In the genomic region with DNA sequence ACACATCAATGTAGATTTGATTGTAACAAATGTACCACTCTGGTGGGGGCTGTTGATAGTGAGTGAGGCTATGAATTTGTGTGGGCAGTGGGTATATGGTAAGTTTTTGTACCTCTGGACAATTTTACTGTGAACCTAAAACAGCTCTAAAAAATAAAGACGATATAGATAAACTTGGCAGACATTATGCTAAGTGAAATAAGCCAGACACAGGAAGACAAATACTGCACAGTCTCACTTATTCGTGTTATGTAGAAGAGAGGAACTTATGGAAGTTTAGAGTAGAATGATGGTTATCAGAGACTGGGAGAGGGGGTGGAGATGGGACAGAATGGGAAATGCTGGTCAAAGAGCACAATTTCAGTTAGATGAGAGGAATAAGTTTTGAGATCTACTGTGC, we compare ENCODE assay signal across 32 cellular contexts. TPM values are rescaled to one million over a fixed set of nuclear protein-coding genes. Genes with fewer than 3 reads are reported as not detected.
"Had no signal": no experiment of that assay in that cellular context is flagged by ENCODE, and none has a peak within 500 bp of the region (broad histone marks: within the 10 kb centered on the region; RNA-seq: fewer than 3 reads in every experiment).

No MANE protein-coding gene starts in this region.

- H3K36me3 ChIP-seq: stomach, suprapubic skin, thoracic aorta, thyroid gland, tibial artery, tibial nerve, transverse colon, upper lobe of left lung, upper lobe of right lung, uterus, vagina had no signal

- H3K4me3 Mint-ChIP-seq: stimulated activated effector memory CD8-positive, alpha-beta T cell treated with anti-CD3 and anti-CD28 coated beads, Interleukin-12 subunit alpha, Interleukin-12 subunit beta, amount 100 ng/mL, for 72 hours; stimulated activated memory B cell treated with anti-CD40 and anti-IgM and Interleukin-4, amounts not matched to agents 10 μg/mL and 1 μg/mL and 100 μg/mL, for 72 hours; stimulated activated naive B cell treated with anti-CD40 and anti-IgM and Interleukin-4, amounts not matched to agents 10 μg/mL and 1 μg/mL and 100 μg/mL, for 72 hours; stimulated activated naive CD8-positive, alpha-beta T cell treated with anti-CD3 and anti-CD28 coated beads, Interleukin-15, amount 100 ng/mL, for 72 hours; stimulated activated naive CD8-positive, alpha-beta T cell treated with anti-CD3 and anti-CD28 coated beads, Interleukin-15, Interleukin-2, amounts not matched to agents 100 ng/mL and 50 ng/mL, for 24 hours; type B pancreatic cell had no signal

- H3K27ac ChIP-seq: stomach, suprapubic skin, testis, thoracic aorta, thyroid gland, tibial artery, tibial nerve, transverse colon, upper lobe of left lung, upper lobe of right lung, uterus, vagina had no signal

- H3K9me3 ChIP-seq: stomach, suprapubic skin, testis, thoracic aorta, thyroid gland, tibial artery, tibial nerve, transverse colon, upper lobe of left lung, upper lobe of right lung, uterus, vagina had no signal

- H3K36me3 Mint-ChIP-seq: stimulated activated effector memory CD8-positive, alpha-beta T cell treated with anti-CD3 and anti-CD28 coated beads, Interleukin-12 subunit alpha, Interleukin-12 subunit beta, amount 100 ng/mL, for 72 hours; stimulated activated memory B cell treated with anti-CD40 and anti-IgM and Interleukin-4, amounts not matched to agents 10 μg/mL and 1 μg/mL and 100 μg/mL, for 72 hours; stimulated activated naive B cell treated with anti-CD40 and anti-IgM and Interleukin-4, amounts not matched to agents 10 μg/mL and 1 μg/mL and 100 μg/mL, for 72 hours; type B pancreatic cell had no signal

- H3K9me3 Mint-ChIP-seq: stimulated activated effector memory CD8-positive, alpha-beta T cell treated with anti-CD3 and anti-CD28 coated beads, Interleukin-12 subunit alpha, Interleukin-12 subunit beta, amount 100 ng/mL, for 72 hours; stimulated activated memory B cell treated with anti-CD40 and anti-IgM and Interleukin-4, amounts not matched to agents 10 μg/mL and 1 μg/mL and 100 μg/mL, for 72 hours; stimulated activated naive B cell treated with anti-CD40 and anti-IgM and Interleukin-4, amounts not matched to agents 10 μg/mL and 1 μg/mL and 100 μg/mL, for 72 hours; stimulated activated naive CD8-positive, alpha-beta T cell treated with anti-CD3 and anti-CD28 coated beads, Interleukin-15, amount 100 ng/mL, for 72 hours; stimulated activated naive CD8-positive, alpha-beta T cell treated with anti-CD3 and anti-CD28 coated beads, Interleukin-15, Interleukin-2, amounts not matched to agents 100 ng/mL and 50 ng/mL, for 24 hours; type B pancreatic cell had no signal

- ATAC-seq: stimulated activated effector memory CD8-positive, alpha-beta T cell treated with anti-CD3 and anti-CD28 coated beads, Interleukin-12 subunit alpha, Interleukin-12 subunit beta, amount 100 ng/mL, for 72 hours; stimulated activated memory B cell treated with anti-CD40 and anti-IgM and Interleukin-4, amounts not matched to agents 10 μg/mL and 1 μg/mL and 100 μg/mL, for 72 hours; stimulated activated naive B cell treated with anti-CD40 and anti-IgM and Interleukin-4, amounts not matched to agents 10 μg/mL and 1 μg/mL and 100 μg/mL, for 72 hours; stimulated activated naive CD8-positive, alpha-beta T cell treated with anti-CD3 and anti-CD28 coated beads, Interleukin-15, amount 100 ng/mL, for 72 hours; stimulated activated naive CD8-positive, alpha-beta T cell treated with anti-CD3 and anti-CD28 coated beads, Interleukin-15, Interleukin-2, amounts not matched to agents 100 U/mL and 50 U/mL, for 24 hours; upper lobe of right lung had no signal

- H3K27ac Mint-ChIP-seq: stimulated activated effector memory CD8-positive, alpha-beta T cell treated with anti-CD3 and anti-CD28 coated beads, Interleukin-12 subunit alpha, Interleukin-12 subunit beta, amount 100 ng/mL, for 72 hours; stimulated activated memory B cell treated with anti-CD40 and anti-IgM and Interleukin-4, amounts not matched to agents 10 μg/mL and 1 μg/mL and 100 μg/mL, for 72 hours; stimulated activated naive B cell treated with anti-CD40 and anti-IgM and Interleukin-4, amounts not matched to agents 10 μg/mL and 1 μg/mL and 100 μg/mL, for 72 hours; stimulated activated naive CD8-positive, alpha-beta T cell treated with anti-CD3 and anti-CD28 coated beads, Interleukin-15, amount 100 ng/mL, for 72 hours; stimulated activated naive CD8-positive, alpha-beta T cell treated with anti-CD3 and anti-CD28 coated beads, Interleukin-15, Interleukin-2, amounts not matched to agents 100 ng/mL and 50 ng/mL, for 24 hours; type B pancreatic cell had no signal

- H3K4me1 ChIP-seq: stomach, suprapubic skin, testis, thyroid gland, tibial artery, tibial nerve, transverse colon, upper lobe of left lung, upper lobe of right lung, uterus, vagina had no signal

- H3K27me3 ChIP-seq: stomach, suprapubic skin, testis, thyroid gland, tibial nerve, transverse colon, upper lobe of left lung, upper lobe of right lung, uterus, vagina had no signal

- H3K4me3 ChIP-seq: stomach, suprapubic skin, testis, thoracic aorta, thyroid gland, tibial artery, tibial nerve, transverse colon, upper lobe of left lung, upper lobe of right lung, uterus, vagina had no signal

- DNase-seq: stimulated activated CD4-positive, alpha-beta T cell treated with anti-CD3 and anti-CD28 coated beads, Interleukin-2, amount 100 ng/mL, for 48 hours; stimulated activated CD4-positive, alpha-beta T cell treated with anti-CD3 and anti-CD28 coated beads, Interleukin-4, amount 100 ng/mL, for 1 hour; stimulated activated CD4-positive, alpha-beta T cell treated with anti-CD3 and anti-CD28 coated beads, Interleukin-4, amount 100 ng/mL, for 24 hours; stimulated activated CD4-positive, alpha-beta T cell treated with anti-CD3 and anti-CD28 coated beads, Interleukin-4, amount 100 ng/mL, for 4 hours; stimulated activated CD8-positive, alpha-beta memory T cell treated with anti-CD3 and anti-CD28 coated beads, Interleukin-4, amount 100 ng/mL, for 48 hours; stimulated activated naive B cell treated with anti-CD40 and anti-IgM and Interleukin-4, amounts not matched to agents 10 μg/mL and 1 μg/mL and 100 μg/mL, for 72 hours; stimulated activated naive CD4-positive, alpha-beta T cell; stimulated activated naive CD4-positive, alpha-beta T cell treated with Interleukin-2 at 50 U/mL for 16 hours; stimulated activated naive CD8-positive, alpha-beta T cell treated with anti-CD3 and anti-CD28 coated beads, Interleukin-15, amount 100 ng/mL, for 72 hours; stimulated activated naive CD8-positive, alpha-beta T cell treated with anti-CD3 and anti-CD28 coated beads, Interleukin-15, Interleukin-2, amounts not matched to agents 100 U/mL and 50 U/mL, for 24 hours; stomach; substantia nigra; testis; thyroid gland; tibial artery; transverse colon; trophoblast cell; upper lobe of left lung; upper lobe of right lung; uterus had no signal

- H3K4me1 Mint-ChIP-seq: stimulated activated effector memory CD8-positive, alpha-beta T cell treated with anti-CD3 and anti-CD28 coated beads, Interleukin-12 subunit alpha, Interleukin-12 subunit beta, amount 100 ng/mL, for 72 hours; stimulated activated memory B cell treated with anti-CD40 and anti-IgM and Interleukin-4, amounts not matched to agents 10 μg/mL and 1 μg/mL and 100 μg/mL, for 72 hours; stimulated activated naive B cell treated with anti-CD40 and anti-IgM and Interleukin-4, amounts not matched to agents 10 μg/mL and 1 μg/mL and 100 μg/mL, for 72 hours; stimulated activated naive CD8-positive, alpha-beta T cell treated with anti-CD3 and anti-CD28 coated beads, Interleukin-15, amount 100 ng/mL, for 72 hours had no signal

RNA-seq across cellular contexts. Expression of a gene that starts 8.7 kb away (rescaled TPM):
- total RNA-seq: subcutaneous adipose tissue, temporal lobe, thoracic aorta, thyroid gland, tibial nerve, upper lobe of left lung, upper lobe of right lung, urinary bladder had no signal
- polyA plus RNA-seq: urinary bladder had no signal

RNA-seq across cellular contexts. Expression of a gene that starts 13.0 kb away (rescaled TPM):
- total RNA-seq: subcutaneous adipose tissue, thyroid gland, tibial nerve, transverse colon, upper lobe of right lung, urinary bladder, uterus had no signal
- polyA plus RNA-seq: urinary bladder had no signal

RNA-seq across cellular contexts. Expression of a gene that starts 28.1 kb away (rescaled TPM):
- total RNA-seq: temporal lobe, transverse colon, urinary bladder had no signal

RNA-seq across cellular contexts. Expression of a gene that starts 30.8 kb away (rescaled TPM):
- total RNA-seq: stomach, subcutaneous adipose tissue, temporal lobe, thoracic aorta, thyroid gland, tibial nerve, transverse colon, upper lobe of left lung, upper lobe of right lung, ureter, urinary bladder, uterus, vagina had no signal
- polyA plus RNA-seq: stomach, urinary bladder had no signal

RNA-seq across cellular contexts. Expression of a gene that starts 55.3 kb away (rescaled TPM):
- total RNA-seq: transverse colon had no signal
